Comparison of ENCODE assay signal across 8 cellular contexts in genomic region chr2:100818606-100819364, GRCh38. TPM values are rescaled to one million over a fixed set of nuclear protein-coding genes. Genes with fewer than 3 reads are reported as not detected.
DNase-seq lines count a peak whose midpoint lies in the region; ATAC-seq and TF ChIP-seq lines count a peak whose summit lies in the region.

No MANE protein-coding gene starts in this region.

- peaks cover 20% of the 10 kb centered on the region for H3K4me1 Mint-ChIP-seq in T-helper 17 cell

- no peaks in the 10 kb centered on the region for H3K27me3 ChIP-seq in duodenal mucosa (ENCODE audit: control insufficient read depth in 1 of 2, insufficient read depth in 2 of 2, low read length in 2 of 2)
- H3K27me3 ChIP-seq in liver (ENCODE audit: control insufficient read depth in 4 of 4, insufficient read depth in 4 of 4, low read length in 3 of 4): no peaks in the 10 kb centered on the region
- no peaks in the 10 kb centered on the region for H3K27me3 ChIP-seq in stomach smooth muscle (ENCODE audit: control insufficient read depth in 1 of 2, insufficient read depth in 2 of 2, low read length in 2 of 2)

- peak overlapping the region; percentile 73 to 82 for H3K4me3 ChIP-seq in duodenal mucosa (ENCODE audit: low read depth in 1 of 2, low read length in 2 of 2)
- peak overlapping the region; percentile 28 to 89 (median 65) for H3K4me3 ChIP-seq in liver (ENCODE audit: low read depth in 1 of 3, low read length in 3 of 3)
- peak overlapping the region; percentile 65 to 79 for H3K4me3 ChIP-seq in stomach smooth muscle (ENCODE audit: low read length in 2 of 2)

- H3K36me3 ChIP-seq in duodenal mucosa (ENCODE audit: control insufficient read depth in 1 of 2, insufficient read depth in 2 of 2, low read length in 2 of 2) (no peaks in the 10 kb centered on the region), liver (ENCODE audit: control insufficient read depth in 4 of 4, insufficient read depth in 3 of 4, low read depth in 1 of 4, low read length in 3 of 4) (no peaks in the 10 kb centered on the region), stomach smooth muscle (ENCODE audit: control insufficient read depth in 2 of 2, insufficient read depth in 2 of 2, low read length in 2 of 2) (no peaks in the 10 kb centered on the region)

- H3K4me1 ChIP-seq in duodenal mucosa (ENCODE audit: control insufficient read depth in 1 of 2, insufficient read depth in 2 of 2, low read length in 2 of 2) (peaks cover 32 to 49% of the 10 kb centered on the region in 2 donors), liver (ENCODE audit: control insufficient read depth in 4 of 4, insufficient read depth in 4 of 4, low read length in 3 of 4) (peaks cover 10 to 29% (median 24%) of the 10 kb centered on the region in 4 donors), stomach smooth muscle (ENCODE audit: control insufficient read depth, insufficient read depth, low read length) (peaks cover 38% of the 10 kb centered on the region)

- peak; percentile 56 to 64 for TF ChIP-seq RAD21 in liver (IDR thresholded peaks at IDR 0.05)

- H3K9ac ChIP-seq in duodenal mucosa (ENCODE audit: low read depth in 1 of 2, low read length in 2 of 2) (peak overlapping the region; percentile 60 to 74), liver (ENCODE audit: low read depth in 1 of 2, low read length in 2 of 2) (peak overlapping the region in 1 of 2 donors; percentile 18), stomach smooth muscle (ENCODE audit: low read length in 2 of 2) (peak overlapping the region; percentile 75 to 83)

- DNase-seq in GOT3 (lab: John Stamatoyannopoulos, UW): peak; percentile 19
- DNase-seq in T-helper 17 cell: no peak
- DNase-seq in T-helper 9 cell: no peak
- no peak for DNase-seq in HUDEP-2 (lab: John Stamatoyannopoulos, UW; ENCODE audit: unreplicated experiment in 76 of 76)
- DNase-seq in NCI-H187 (lab: John Stamatoyannopoulos, UW): no peak

- no peaks in the 10 kb centered on the region for H3K36me3 Mint-ChIP-seq in T-helper 17 cell (ENCODE audit: low read depth)

- H3K27ac ChIP-seq in duodenal mucosa (ENCODE audit: low read depth, low read length) (peak overlapping the region; percentile 58), liver (ENCODE audit: low read depth in 1 of 2, low read length in 2 of 2) (peak overlapping the region; percentile 80 to 85), stomach smooth muscle (ENCODE audit: low read length) (peak overlapping the region; percentile 82)

- peak; percentile 42 for ATAC-seq in T-helper 17 cell

- TF ChIP-seq CTCF in liver (IDR thresholded peaks at IDR 0.05; ENCODE audit: low read depth, low read length, missing input control): no peak

- H3K4me3 Mint-ChIP-seq in T-helper 17 cell: peak overlapping the region; percentile 91

- H3K27me3 Mint-ChIP-seq in T-helper 17 cell: peaks cover 34% of the 10 kb centered on the region

- WGBS in liver: under 1% methylated on average over 50 of the region's 50 CpGs

- H3K27ac Mint-ChIP-seq in T-helper 17 cell: no peak overlapping the region

- H3K9me3 ChIP-seq in T-helper 17 cell (ENCODE audit: control insufficient read depth, low read length, poor library complexity, severe bottlenecking) (no peaks in the 10 kb centered on the region), duodenal mucosa (ENCODE audit: control insufficient read depth in 1 of 2, low read length in 2 of 2) (no peaks in the 10 kb centered on the region), liver (ENCODE audit: control insufficient read depth in 4 of 4, low read length in 3 of 4) (no peaks in the 10 kb centered on the region), stomach smooth muscle (ENCODE audit: control insufficient read depth in 2 of 2, low read length in 2 of 2) (no peaks in the 10 kb centered on the region)

TF ChIP-seq in liver, 16 proteins besides CTCF, POLR2A, EP300 and RAD21:
- TF ChIP-seq GABPA (IDR thresholded peaks at IDR 0.05 in 1 of 2, conservative IDR thresholded peaks at IDR 0.05 in 1 of 2): no peak
- TF ChIP-seq EGR1 (IDR thresholded peaks at IDR 0.05; ENCODE audit: low read depth in 2 of 2): peak; percentile 52 to 83
- peak; percentile 72 for TF ChIP-seq YY1 (IDR thresholded peaks at IDR 0.05)
- TF ChIP-seq NR2F2 (IDR thresholded peaks at IDR 0.05): peak; percentile 79
- peak; percentile 87 to 90 for TF ChIP-seq RXRA (IDR thresholded peaks at IDR 0.05)
- peak; percentile 73 for TF ChIP-seq SP1 (IDR thresholded peaks at IDR 0.05)
- no peak for TF ChIP-seq FOXA2 (IDR thresholded peaks at IDR 0.05)
- no peak for TF ChIP-seq FOXA1 (IDR thresholded peaks at IDR 0.05)
- no peak for TF ChIP-seq TAF1 (conservative IDR thresholded peaks at IDR 0.05)
- TF ChIP-seq JUND (IDR thresholded peaks at IDR 0.05): peak; percentile 42 to 52
- peak; percentile 39 for TF ChIP-seq ATF3 (IDR thresholded peaks at IDR 0.05)
- peak; percentile 39 for TF ChIP-seq MAX (IDR thresholded peaks at IDR 0.05)
- peak; percentile 36 for TF ChIP-seq ZBTB33 (IDR thresholded peaks at IDR 0.05)
- TF ChIP-seq REST (IDR thresholded peaks at IDR 0.05): peak; percentile 78
- TF ChIP-seq HNF4A (conservative IDR thresholded peaks at IDR 0.05): peak; percentile 63 to 81
- TF ChIP-seq HNF4G (IDR thresholded peaks at IDR 0.05): peak; percentile 42

RNA-seq across cellular contexts. Expression of gene NPAS2, which starts 1.2 kb away (rescaled TPM):
- total RNA-seq in T-helper 17 cell (1 to 10 TPM; 4.6 to 5.9 TPM), liver (1 to 10 TPM in 1 of 2 donors, under 1 TPM in 1; 0.33 to 8.0 TPM)
- 10 to 100 TPM in 1 of 2 donors, 1 to 10 TPM in 1; 5.2 to 24.3 TPM for polyA plus RNA-seq in liver
